ENCODE assay signal across 14 cellular contexts in genomic region chr18:56565596-56566355, GRCh38.
A peak's percentile ranks its signal among the peaks of the same experiment; 100 is the strongest.
DNase-seq lines count a peak whose midpoint lies in the region; ATAC-seq and TF ChIP-seq lines count a peak whose summit lies in the region.
"Had no signal": no experiment of that assay in that cellular context is flagged by ENCODE, and none has a peak within 500 bp of the region (broad histone marks: within the 10 kb centered on the region; RNA-seq: fewer than 3 reads in every experiment).

No MANE protein-coding gene starts in this region.

- peak overlapping the region; percentile 37 for H3K4me2 ChIP-seq in GM23248 (ENCODE audit: unreplicated experiment)

- H4K20me1 ChIP-seq in GM23248 (ENCODE audit: insufficient read depth), result no peaks in the 10 kb centered on the region

- no peak overlapping the region for H3K9ac ChIP-seq in GM23248

- intact Hi-C loops in sciatic nerve (cut with DNase I), result no loop called here

- in situ Hi-C loops in GM23248 (cut with MboI), result loop anchor here (25.0 kb wide), 2 partner anchors 703 to 1153 kb away; no protein-coding TSS in a partner anchor

- peaks cover 17% of the 10 kb centered on the region for H3F3A ChIP-seq in GM23248 (ENCODE audit: insufficient read depth)

- peak overlapping the region; percentile 32; the same call in 1 of the 2 replicates for H3K27ac ChIP-seq in GM23248
- H3K27ac ChIP-seq in RWPE2 (ENCODE audit: poor library complexity, severe bottlenecking), result no peak overlapping the region
- H3K27ac ChIP-seq: ascending aorta had no signal

- no peaks in the 10 kb centered on the region; the same call in 1 of the 2 replicates for H3K27me3 ChIP-seq in GM23248 (replicated peaks; ENCODE audit: insufficient read depth)
- H3K27me3 ChIP-seq in RWPE2 (ENCODE audit: insufficient read depth, poor library complexity, severe bottlenecking), result no peaks in the 10 kb centered on the region
- H3K27me3 ChIP-seq: ascending aorta had no signal

- H3K9me2 ChIP-seq in GM23248 (ENCODE audit: insufficient read depth), result no peaks in the 10 kb centered on the region

- H3K4me3 ChIP-seq in GM23248, result peak overlapping the region; percentile 2; the same call in 1 of the 2 replicates
- no peak overlapping the region for H3K4me3 ChIP-seq in RWPE2 (ENCODE audit: severe bottlenecking)
- H3K4me3 ChIP-seq: ascending aorta, mucosa of descending colon had no signal

- H3K4me1 ChIP-seq in GM23248 (ENCODE audit: insufficient read depth), result peaks cover 16% of the 10 kb centered on the region
- H3K4me1 ChIP-seq in RWPE2 (ENCODE audit: insufficient read depth, poor library complexity, severe bottlenecking), result no peaks in the 10 kb centered on the region
- H3K4me1 ChIP-seq: ascending aorta had no signal

- no peak for TF ChIP-seq CTCF in RWPE2 (IDR thresholded peaks at IDR 0.05; ENCODE audit: poor library complexity, severe bottlenecking)

- peak; percentile 93 for ATAC-seq in RWPE2 (ENCODE audit: low read depth)
- peak; percentile 91 for ATAC-seq in sciatic nerve
- ATAC-seq in GM18511 (IDR thresholded peaks at IDR 0.05; ENCODE audit: unreplicated experiment), result no peak
- ATAC-seq in HG03469 (IDR thresholded peaks at IDR 0.05; ENCODE audit: unreplicated experiment), result no peak
- ATAC-seq: activated CD8-positive, alpha-beta memory T cell treated with anti-CD3 and anti-CD28 coated beads, Interleukin-2, amount 10 ng/mL, durations not matched to agents 7 days and 5 days; mucosa of descending colon had no signal

- no peaks in the 10 kb centered on the region for H3K9me3 ChIP-seq in GM23248 (ENCODE audit: low read depth)
- no peaks in the 10 kb centered on the region for H3K9me3 ChIP-seq in RWPE2 (ENCODE audit: severe bottlenecking)
- H3K9me3 ChIP-seq: ascending aorta, mucosa of descending colon had no signal

- H3K36me3 ChIP-seq in GM23248 (ENCODE audit: low read depth) (no peaks in the 10 kb centered on the region), RWPE2 (ENCODE audit: low read depth) (no peaks in the 10 kb centered on the region)
- H3K36me3 ChIP-seq: ascending aorta had no signal

- H2AFZ ChIP-seq in GM23248, result peak overlapping the region; percentile 19; the same call in 1 of the 2 replicates

- DNase-seq in GM23248 (peak; percentile 82), RWPE2 (ENCODE audit: low spot score) (no peak), fibroblast of peridontal ligament (ENCODE audit: extremely low read depth) (peak; percentile 99), sciatic nerve (ENCODE audit: low spot score) (no peak), SHP77 (lab: John Stamatoyannopoulos, UW) (no peak), hypothalamus (lab: John Stamatoyannopoulos, UW) (no peak)
- DNase-seq: activated CD8-positive, alpha-beta memory T cell treated with anti-CD3 and anti-CD28 coated beads, Interleukin-2, amount 10 ng/mL, durations not matched to agents 7 days and 5 days; glutamatergic neuron; mucosa of descending colon; NCI-H69; stimulated activated naive CD4-positive, alpha-beta T cell had no signal

- H3K79me2 ChIP-seq in GM23248 (ENCODE audit: insufficient read depth), result no peaks in the 10 kb centered on the region

- WGBS in GM23248 (ENCODE audit: low coverage in 1 of 2, low lambda C conversion rate in 2 of 2, missing lambda C conversion rate in 2 of 2), 2 experiments, result 20 to 22% methylated on average over 5 of the region's 5 CpGs

Comparison
In these comparisons a context has a peak if more than half of its experiments do, and no peak if none do; other contexts are left out.
1. DNase-seq: peak in GM23248 (single experiment) and fibroblast of peridontal ligament (single experiment); none in RWPE2 (single experiment), sciatic nerve (single experiment), SHP77 (0 of 2) and hypothalamus (0 of 51).
2. ATAC-seq: peak in RWPE2 (single experiment) and sciatic nerve (single experiment); none in GM18511 (single experiment) and HG03469 (single experiment).